Comparison of ENCODE assay signal across 2 cellular contexts in the genomic region with DNA sequence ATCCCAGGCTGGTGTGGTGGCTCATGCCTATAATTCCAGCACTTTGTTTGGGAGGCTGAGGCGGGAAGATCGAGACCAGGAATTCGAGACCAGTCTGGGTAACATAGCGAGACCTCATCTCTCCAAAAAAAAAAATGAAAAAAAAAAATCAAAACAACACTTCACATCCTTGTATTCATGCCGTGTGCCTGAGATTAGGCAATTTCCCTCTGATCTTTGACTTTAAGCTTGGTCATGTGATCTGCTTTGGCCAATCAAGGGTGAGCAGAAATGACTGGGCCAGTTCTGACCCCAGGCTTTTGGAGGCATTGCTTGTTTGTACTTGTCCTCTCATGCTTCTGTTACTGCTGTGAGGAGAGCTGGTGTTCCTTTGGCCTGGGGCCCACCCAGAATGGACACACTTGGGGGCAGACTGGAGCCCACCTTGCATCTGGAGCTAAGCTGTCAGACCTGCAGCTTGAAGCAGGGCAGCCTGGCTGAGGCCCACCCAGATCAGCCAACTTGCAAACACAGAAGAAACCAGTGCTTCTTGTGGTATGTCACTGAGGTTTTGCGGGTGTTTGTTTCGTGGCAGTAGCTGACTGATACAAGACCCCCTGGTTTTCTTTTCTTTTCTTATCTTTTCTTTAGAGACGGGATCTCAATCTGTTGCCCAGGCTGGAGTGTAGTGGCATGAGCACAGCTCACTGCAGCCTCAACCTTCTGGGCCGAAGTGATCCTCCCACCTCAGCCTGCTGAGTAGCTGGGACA.
TF ChIP-seq lines count a peak whose summit lies in the region.

No MANE protein-coding gene starts in this region.

TF ChIP-seq in A549, 52 proteins besides CTCF, POLR2A, EP300 and RAD21 (continued from another document):
- TF ChIP-seq USF2 (IDR thresholded peaks at IDR 0.05): 0 out of 2 replicates have a peak, but pooled peaks have one; percentile 25

TF ChIP-seq in WTC11, 78 proteins besides CTCF, POLR2A, EP300 and RAD21 (continued from another document):
- TF ChIP-seq USF2 (CRISPR knock-in tag; IDR thresholded peaks at IDR 0.05) (peak; percentile 37; the same call in 1 of the 2 replicates), TP53 (CRISPR knock-in tag; IDR thresholded peaks at IDR 0.05) (no peak)
